In the genomic region with DNA sequence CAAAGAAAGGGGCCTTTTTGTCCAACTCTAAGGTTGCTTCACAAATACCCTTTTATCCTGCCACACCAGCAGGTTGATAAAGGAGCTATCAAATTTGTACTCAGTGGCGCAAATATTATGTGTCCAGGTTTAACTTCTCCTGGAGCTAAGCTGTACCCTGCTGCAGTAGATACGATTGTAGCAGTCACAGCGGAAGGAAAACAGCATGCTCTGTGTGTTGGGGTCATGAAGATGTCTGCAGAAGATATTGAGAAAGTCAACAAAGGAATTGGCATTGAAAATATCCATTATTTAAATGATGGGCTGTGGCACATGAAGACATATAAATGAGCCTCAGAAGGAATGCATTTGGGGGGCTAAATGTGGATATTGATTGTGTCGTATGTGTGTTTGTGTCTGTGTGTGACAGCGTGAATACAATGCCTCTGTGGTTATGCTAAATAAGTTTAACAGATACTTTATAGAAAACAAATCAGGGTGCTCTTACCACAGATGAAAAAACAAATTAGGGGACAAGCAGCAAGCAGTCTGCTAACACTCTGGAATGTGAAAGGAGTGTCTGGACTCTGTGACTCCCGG, we compare ENCODE assay signal across 9 cellular contexts. TPM values are rescaled to one million over a fixed set of nuclear protein-coding genes. Genes with fewer than 3 reads are reported as not detected.
DNase-seq lines count a peak whose midpoint lies in the region; ATAC-seq, FAIRE-seq and TF ChIP-seq lines count a peak whose summit lies in the region.
"Had no signal": no experiment of that assay in that cellular context is flagged by ENCODE, and none has a peak within 500 bp of the region (broad histone marks: within the 10 kb centered on the region; RNA-seq: fewer than 3 reads in every experiment).

No MANE protein-coding gene starts in this region.

- no peaks in the 10 kb centered on the region for H3K27me3 ChIP-seq in sigmoid colon

- no peaks in the 10 kb centered on the region for H3K9me3 ChIP-seq in sigmoid colon

- peaks cover 8 to 65% (median 32%) of the 10 kb centered on the region in 4 donors for H3K36me3 ChIP-seq in sigmoid colon

- H3K4me1 ChIP-seq in sigmoid colon: peaks cover 0 to 28% (median 16%) of the 10 kb centered on the region in 4 donors

- intact Hi-C loops in sigmoid colon (cut with DNase I): no loop called here

- no peak for ATAC-seq in HG02798 (IDR thresholded peaks at IDR 0.05; ENCODE audit: poor library complexity, unreplicated experiment)
- no peak for ATAC-seq in HG03139 (IDR thresholded peaks at IDR 0.05; ENCODE audit: unreplicated experiment)

- 52 to 53% methylated on average over 6 of the region's 6 CpGs for WGBS in sigmoid colon, 2 donors

- DNase-seq in foreskin fibroblast (no peak), sigmoid colon (no peak), NCI-H1694 treated with DMSO at 0.1 percent for 48 hours (lab: John Stamatoyannopoulos, UW) (no peak), HTR-8/SVneo (ENCODE audit: insufficient read length, low spot score) (no peak)

- no peak for TF ChIP-seq EP300 in sigmoid colon (IDR thresholded peaks at IDR 0.05)

- no peak for FAIRE-seq in HTR-8/SVneo (lab: Jason Lieb, UNC)
- FAIRE-seq: RCC 7860 had no signal

- TF ChIP-seq POLR2A in sigmoid colon (IDR thresholded peaks at IDR 0.05): no peak

- H3K27ac ChIP-seq in VCaP (peak overlapping the region; percentile 86), sigmoid colon (peak overlapping the region; percentile 81 to 86 (median 84))

- H3K4me3 ChIP-seq in GM12875 (ENCODE audit: low read depth, low read length) (peak overlapping the region; percentile 40), foreskin fibroblast (ENCODE audit: low read depth in 1 of 2, low read length in 2 of 2) (peak overlapping the region; percentile 52 to 62), sigmoid colon (peak overlapping the region; percentile 40 to 56 (median 49))

- TF ChIP-seq CTCF in GM12875 (IDR thresholded peaks at IDR 0.05; ENCODE audit: borderline replicate concordance, insufficient read depth, low read depth, low read length) (no peak), VCaP (conservative IDR thresholded peaks at IDR 0.05) (no peak), foreskin fibroblast (IDR thresholded peaks at IDR 0.05; ENCODE audit: low read depth, low read length) (no peak), sigmoid colon (IDR thresholded peaks at IDR 0.05) (no peak)

RNA-seq across cellular contexts. Expression of a gene that starts 33.6 kb away (rescaled TPM):
- 10 to 100 TPM; 34.8 to 64.3 (median 38.4) TPM for total RNA-seq in sigmoid colon
- polyA plus RNA-seq in sigmoid colon: 100 to 1,000 TPM in 2 of 3 donors, 10 to 100 TPM in 1; 62.5 to 304 (median 188) TPM

RNA-seq across cellular contexts. Expression of a gene that starts 57.3 kb away (rescaled TPM):
- total RNA-seq in sigmoid colon: 100 to 1,000 TPM; 111 to 230 (median 147) TPM
- 100 to 1,000 TPM; 329 to 368 (median 342) TPM for polyA plus RNA-seq in sigmoid colon
